In genomic region chr4:186137193-186137792, GRCh38 we compare ENCODE assay signal across 1 cellular context.
TF ChIP-seq lines count a peak whose summit lies in the region.

No MANE protein-coding gene starts in this region.

TF ChIP-seq in GM12878, 131 proteins besides CTCF, POLR2A, EP300 and RAD21:
- no peak for TF ChIP-seq KAT2A (conservative IDR thresholded peaks at IDR 0.05; ENCODE audit: control insufficient read depth, low read depth, low read length)
- TF ChIP-seq, protein P1, sequence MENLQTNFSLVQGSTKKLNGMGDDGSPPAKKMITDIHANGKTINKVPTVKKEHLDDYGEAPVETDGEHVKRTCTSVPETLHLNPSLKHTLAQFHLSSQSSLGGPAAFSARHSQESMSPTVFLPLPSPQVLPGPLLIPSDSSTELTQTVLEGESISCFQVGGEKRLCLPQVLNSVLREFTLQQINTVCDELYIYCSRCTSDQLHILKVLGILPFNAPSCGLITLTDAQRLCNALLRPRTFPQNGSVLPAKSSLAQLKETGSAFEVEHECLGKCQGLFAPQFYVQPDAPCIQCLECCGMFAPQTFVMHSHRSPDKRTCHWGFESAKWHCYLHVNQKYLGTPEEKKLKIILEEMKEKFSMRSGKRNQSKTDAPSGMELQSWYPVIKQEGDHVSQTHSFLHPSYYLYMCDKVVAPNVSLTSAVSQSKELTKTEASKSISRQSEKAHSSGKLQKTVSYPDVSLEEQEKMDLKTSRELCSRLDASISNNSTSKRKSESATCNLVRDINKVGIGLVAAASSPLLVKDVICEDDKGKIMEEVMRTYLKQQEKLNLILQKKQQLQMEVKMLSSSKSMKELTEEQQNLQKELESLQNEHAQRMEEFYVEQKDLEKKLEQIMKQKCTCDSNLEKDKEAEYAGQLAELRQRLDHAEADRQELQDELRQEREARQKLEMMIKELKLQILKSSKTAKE (IDR thresholded peaks at IDR 0.05; ENCODE audit: low read depth, poor library complexity, severe bottlenecking): peak; percentile 18
- TF ChIP-seq SMC3 (IDR thresholded peaks at IDR 0.05; ENCODE audit: borderline replicate concordance, low read length): peak; percentile 44; the same call in 1 of the 2 replicates
- peak; percentile 66; the same call in 1 of the 2 replicates for TF ChIP-seq ZNF384 (IDR thresholded peaks at IDR 0.05; ENCODE audit: borderline replicate concordance, low read depth, low read length)
- no peak for TF ChIP-seq HDGF (IDR thresholded peaks at IDR 0.05)
- no peak for TF ChIP-seq FOS (IDR thresholded peaks at IDR 0.05; ENCODE audit: borderline replicate concordance, extremely low read depth, insufficient read length)
- TF ChIP-seq, protein P2, sequence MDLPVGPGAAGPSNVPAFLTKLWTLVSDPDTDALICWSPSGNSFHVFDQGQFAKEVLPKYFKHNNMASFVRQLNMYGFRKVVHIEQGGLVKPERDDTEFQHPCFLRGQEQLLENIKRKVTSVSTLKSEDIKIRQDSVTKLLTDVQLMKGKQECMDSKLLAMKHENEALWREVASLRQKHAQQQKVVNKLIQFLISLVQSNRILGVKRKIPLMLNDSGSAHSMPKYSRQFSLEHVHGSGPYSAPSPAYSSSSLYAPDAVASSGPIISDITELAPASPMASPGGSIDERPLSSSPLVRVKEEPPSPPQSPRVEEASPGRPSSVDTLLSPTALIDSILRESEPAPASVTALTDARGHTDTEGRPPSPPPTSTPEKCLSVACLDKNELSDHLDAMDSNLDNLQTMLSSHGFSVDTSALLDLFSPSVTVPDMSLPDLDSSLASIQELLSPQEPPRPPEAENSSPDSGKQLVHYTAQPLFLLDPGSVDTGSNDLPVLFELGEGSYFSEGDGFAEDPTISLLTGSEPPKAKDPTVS (IDR thresholded peaks at IDR 0.05; ENCODE audit: low read depth, low read length): no peak
- no peak for TF ChIP-seq NFIC (IDR thresholded peaks at IDR 0.05; ENCODE audit: low read depth, low read length)
- TF ChIP-seq MYC (IDR thresholded peaks at IDR 0.05; ENCODE audit: insufficient read depth, insufficient read length, insufficient replicate concordance, low read length, severe bottlenecking): no peak
- TF ChIP-seq RCOR1 (conservative IDR thresholded peaks at IDR 0.05; ENCODE audit: low read depth, low read length): no peak
TF ChIP-seq in GM12878: peak in this region for 3.
